ENCODE assay signal across 8 cellular contexts in genomic region chr21:43361127-43361492, GRCh38.
DNase-seq lines count a peak whose midpoint lies in the region; ATAC-seq lines count a peak whose summit lies in the region.

No MANE protein-coding gene starts in this region.

- no peak for DNase-seq in T-helper 1 cell
- peak in 8 of 34 experiments; percentile 7 to 36 (median 17) for DNase-seq in T-cell
- peak; percentile 68 for DNase-seq in left ventricle myocardium superior

- no peaks in the 10 kb centered on the region for H3K9me3 Mint-ChIP-seq in T-helper 1 cell treated with Interleukin-12 subunit alpha and Interleukin-12 subunit beta and Interleukin-4 antibody, amounts not matched to agents 30 μg/mL and 1 μg/mL, for 36 hours
- H3K9me3 Mint-ChIP-seq in T-cell: no peaks in the 10 kb centered on the region

- H3K4me3 Mint-ChIP-seq in T-helper 1 cell treated with Interleukin-12 subunit alpha and Interleukin-12 subunit beta and Interleukin-4 antibody, amounts not matched to agents 30 μg/mL and 1 μg/mL, for 36 hours: peak overlapping the region; percentile 78
- peak overlapping the region; percentile 49 to 82 (median 73) for H3K4me3 Mint-ChIP-seq in T-cell

- H3K36me3 Mint-ChIP-seq in T-helper 1 cell treated with Interleukin-12 subunit alpha and Interleukin-12 subunit beta and Interleukin-4 antibody, amounts not matched to agents 30 μg/mL and 1 μg/mL, for 36 hours (ENCODE audit: low read depth): no peaks in the 10 kb centered on the region
- H3K36me3 Mint-ChIP-seq in T-cell: no peaks in the 10 kb centered on the region

- no peak for ATAC-seq in T-cell (replicated peaks in 1 of 4)
- peak; percentile 57 for ATAC-seq in left ventricle myocardium superior
- ATAC-seq in GM21825 (IDR thresholded peaks at IDR 0.05; ENCODE audit: unreplicated experiment): no peak
- ATAC-seq in GM18858 (IDR thresholded peaks at IDR 0.05; ENCODE audit: unreplicated experiment): no peak
- no peak for ATAC-seq in HG03442 (IDR thresholded peaks at IDR 0.05; ENCODE audit: unreplicated experiment)

- H3K4me1 Mint-ChIP-seq in T-helper 1 cell treated with Interleukin-12 subunit alpha and Interleukin-12 subunit beta and Interleukin-4 antibody, amounts not matched to agents 30 μg/mL and 1 μg/mL, for 36 hours (ENCODE audit: low read depth): peaks cover 22% of the 10 kb centered on the region
- peaks cover 22 to 30% (median 23%) of the 10 kb centered on the region in 3 donors for H3K4me1 Mint-ChIP-seq in T-cell

- CTCF ChIA-PET in T-cell (lab: Charles Lee): no interaction called here

- peak overlapping the region; percentile 10 for H3K27ac ChIP-seq in temporal lobe (ENCODE audit: low read depth, low read length)

- H3K27ac Mint-ChIP-seq in T-helper 1 cell treated with Interleukin-12 subunit alpha and Interleukin-12 subunit beta and Interleukin-4 antibody, amounts not matched to agents 30 μg/mL and 1 μg/mL, for 36 hours: peak overlapping the region; percentile 86
- H3K27ac Mint-ChIP-seq in T-cell: peak overlapping the region; percentile 75 to 85

- H3K27me3 Mint-ChIP-seq in T-helper 1 cell treated with Interleukin-12 subunit alpha and Interleukin-12 subunit beta and Interleukin-4 antibody, amounts not matched to agents 30 μg/mL and 1 μg/mL, for 36 hours (ENCODE audit: low read depth): no peaks in the 10 kb centered on the region
- H3K27me3 Mint-ChIP-seq in T-cell: peaks cover 0 to 2% of the 10 kb centered on the region in 2 donors

- intact Hi-C loops in left ventricle myocardium superior (cut with micrococcal nuclease): no loop called here

- POLR2A ChIA-PET in T-cell (lab: Charles Lee): no interaction called here
